In the genomic region with DNA sequence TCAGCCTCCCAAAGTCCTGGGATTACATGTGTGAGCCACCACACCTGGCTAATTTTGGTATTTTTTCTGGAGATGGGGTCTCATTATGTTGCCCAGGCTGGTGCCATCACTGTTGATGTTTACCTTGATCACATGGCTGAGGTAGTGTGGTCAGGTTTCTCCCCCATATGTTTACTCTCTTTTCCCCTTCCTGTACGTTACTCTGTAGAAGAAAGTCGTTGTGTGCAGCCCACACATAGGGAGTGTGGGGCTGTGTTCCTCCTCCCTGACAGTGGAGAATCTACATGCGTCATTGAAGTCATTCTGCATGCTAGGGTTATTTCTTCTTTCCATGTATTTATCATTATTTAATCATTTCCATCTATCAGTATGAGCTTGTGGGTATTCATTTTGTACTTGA, we compare ENCODE assay signal across 14 cellular contexts. TPM values are rescaled to one million over a fixed set of nuclear protein-coding genes. Genes with fewer than 3 reads are reported as not detected.
DNase-seq lines count a peak whose midpoint lies in the region; ATAC-seq and TF ChIP-seq lines count a peak whose summit lies in the region.
"Had no signal": no experiment of that assay in that cellular context is flagged by ENCODE, and none has a peak within 500 bp of the region (broad histone marks: within the 10 kb centered on the region; RNA-seq: fewer than 3 reads in every experiment).

No MANE protein-coding gene starts in this region.

- TF ChIP-seq CTCF in VCaP (conservative IDR thresholded peaks at IDR 0.05): no peak
- no peak for TF ChIP-seq CTCF in glutamatergic neuron (IDR thresholded peaks at IDR 0.05; ENCODE audit: partially characterized antibody, unreplicated experiment)

- no peak overlapping the region for H3K4me3 ChIP-seq in effector memory CD4-positive, alpha-beta T cell (ENCODE audit: insufficient read depth, low read depth, low read length, poor library complexity, severe bottlenecking)
- H3K4me3 ChIP-seq: right atrium auricular region had no signal

- H3K4me1 Mint-ChIP-seq in activated naive CD4-positive, alpha-beta T cell treated with anti-CD3 and anti-CD28 coated beads, Interleukin-2, amount 50 U/mL, for 24 hours: peaks cover 70% of the 10 kb centered on the region
- H3K4me1 Mint-ChIP-seq in stimulated activated naive CD8-positive, alpha-beta T cell treated with anti-CD3 and anti-CD28 coated beads, Interleukin-15, amount 100 ng/mL, for 72 hours: peaks cover 75% of the 10 kb centered on the region
- peaks cover 7% of the 10 kb centered on the region for H3K4me1 Mint-ChIP-seq in glutamatergic neuron (ENCODE audit: low read depth, unreplicated experiment)

- DNase-seq in activated naive CD4-positive, alpha-beta T cell (lab: John Stamatoyannopoulos, UW): no peak
- no peak for DNase-seq in effector memory CD4-positive, alpha-beta T cell
- DNase-seq in stimulated activated naive CD8-positive, alpha-beta T cell treated with anti-CD3 and anti-CD28 coated beads, Interleukin-15, amount 100 ng/mL, for 72 hours: no peak
- DNase-seq in OCI-M1 (lab: John Stamatoyannopoulos, UW) (no peak), glutamatergic neuron (no peak)
- DNase-seq in stimulated activated CD4-positive, alpha-beta T cell treated with anti-CD3 and anti-CD28 coated beads, Interleukin-4, amount 100 ng/mL, for 1 hour: no peak
- DNase-seq: activated CD4-positive, CD25-positive, alpha-beta regulatory T cell; foreskin keratinocyte; midbrain; NCI-H446; occipital lobe had no signal

- no peaks in the 10 kb centered on the region for H3K9me3 Mint-ChIP-seq in activated naive CD4-positive, alpha-beta T cell treated with anti-CD3 and anti-CD28 coated beads, Interleukin-2, amount 50 U/mL, for 24 hours
- H3K9me3 Mint-ChIP-seq in stimulated activated naive CD8-positive, alpha-beta T cell treated with anti-CD3 and anti-CD28 coated beads, Interleukin-15, amount 100 ng/mL, for 72 hours: no peaks in the 10 kb centered on the region
- H3K9me3 Mint-ChIP-seq in glutamatergic neuron (ENCODE audit: unreplicated experiment): peaks cover 4% of the 10 kb centered on the region

- peak overlapping the region; percentile 15 for H3K4me3 Mint-ChIP-seq in activated naive CD4-positive, alpha-beta T cell treated with anti-CD3 and anti-CD28 coated beads, Interleukin-2, amount 50 U/mL, for 24 hours
- peak overlapping the region; percentile 52 to 85 for H3K4me3 Mint-ChIP-seq in stimulated activated naive CD8-positive, alpha-beta T cell treated with anti-CD3 and anti-CD28 coated beads, Interleukin-15, amount 100 ng/mL, for 72 hours
- H3K4me3 Mint-ChIP-seq in glutamatergic neuron (ENCODE audit: unreplicated experiment): no peak overlapping the region

- H3K27me3 ChIP-seq in effector memory CD4-positive, alpha-beta T cell (replicated peaks; ENCODE audit: control insufficient read depth, insufficient read depth, low read length, poor library complexity, severe bottlenecking): no peaks in the 10 kb centered on the region
- H3K27me3 ChIP-seq: foreskin keratinocyte, right atrium auricular region had no signal

- peak overlapping the region; percentile 93 for H3K27ac ChIP-seq in VCaP
- peak overlapping the region; percentile 33 for H3K27ac ChIP-seq in effector memory CD4-positive, alpha-beta T cell (ENCODE audit: insufficient read depth, low read length, poor library complexity, severe bottlenecking)
- H3K27ac ChIP-seq: foreskin keratinocyte, right atrium auricular region had no signal

- H3K27ac Mint-ChIP-seq in activated naive CD4-positive, alpha-beta T cell treated with anti-CD3 and anti-CD28 coated beads, Interleukin-2, amount 50 U/mL, for 24 hours: peak overlapping the region; percentile 96
- peak overlapping the region; percentile 30 to 32 for H3K27ac Mint-ChIP-seq in stimulated activated naive CD8-positive, alpha-beta T cell treated with anti-CD3 and anti-CD28 coated beads, Interleukin-15, amount 100 ng/mL, for 72 hours
- no peak overlapping the region for H3K27ac Mint-ChIP-seq in glutamatergic neuron (ENCODE audit: unreplicated experiment)

- H3K27me3 Mint-ChIP-seq in activated naive CD4-positive, alpha-beta T cell treated with anti-CD3 and anti-CD28 coated beads, Interleukin-2, amount 50 U/mL, for 24 hours: no peaks in the 10 kb centered on the region
- H3K27me3 Mint-ChIP-seq in stimulated activated naive CD8-positive, alpha-beta T cell treated with anti-CD3 and anti-CD28 coated beads, Interleukin-15, amount 100 ng/mL, for 72 hours: no peaks in the 10 kb centered on the region
- peaks cover 9% of the 10 kb centered on the region for H3K27me3 Mint-ChIP-seq in glutamatergic neuron (ENCODE audit: unreplicated experiment)

- H3K9me3 ChIP-seq in effector memory CD4-positive, alpha-beta T cell (ENCODE audit: control insufficient read depth, low read length): no peaks in the 10 kb centered on the region
- H3K9me3 ChIP-seq: right atrium auricular region had no signal

- peak; percentile 55 for ATAC-seq in stimulated activated naive CD8-positive, alpha-beta T cell treated with anti-CD3 and anti-CD28 coated beads, Interleukin-15, amount 100 ng/mL, for 72 hours
- ATAC-seq: foreskin keratinocyte had no signal

- H3K36me3 Mint-ChIP-seq in activated naive CD4-positive, alpha-beta T cell treated with anti-CD3 and anti-CD28 coated beads, Interleukin-2, amount 50 U/mL, for 24 hours: peaks cover 15% of the 10 kb centered on the region
- H3K36me3 Mint-ChIP-seq in glutamatergic neuron (ENCODE audit: unreplicated experiment): peaks cover 5% of the 10 kb centered on the region

- H3K36me3 ChIP-seq in effector memory CD4-positive, alpha-beta T cell (ENCODE audit: control insufficient read depth, insufficient read depth, low read length): peaks cover 11% of the 10 kb centered on the region

- peaks cover 33% of the 10 kb centered on the region for H3K4me1 ChIP-seq in effector memory CD4-positive, alpha-beta T cell (ENCODE audit: control insufficient read depth, insufficient read depth, low read length, poor library complexity, severe bottlenecking)
- H3K4me1 ChIP-seq: foreskin keratinocyte had no signal

RNA-seq across cellular contexts. Expression of gene ORAI2, which starts 16.3 kb away (rescaled TPM):
- total RNA-seq in glutamatergic neuron (ENCODE audit: unreplicated experiment): 31.8 TPM

RNA-seq across cellular contexts. Expression of gene PRKRIP1, which starts 20.9 kb away (rescaled TPM):
- total RNA-seq in glutamatergic neuron (ENCODE audit: unreplicated experiment): 31.0 TPM

RNA-seq across cellular contexts. Expression of gene ALKBH4, which starts 47.6 kb away (rescaled TPM):
- total RNA-seq in glutamatergic neuron (ENCODE audit: unreplicated experiment): 9.8 TPM

RNA-seq across cellular contexts. Expression of gene LRWD1, which starts 47.7 kb away (rescaled TPM):
- 37.0 TPM for total RNA-seq in glutamatergic neuron (ENCODE audit: unreplicated experiment)
